ENCODE assay signal across 2 cellular contexts in the genomic region with DNA sequence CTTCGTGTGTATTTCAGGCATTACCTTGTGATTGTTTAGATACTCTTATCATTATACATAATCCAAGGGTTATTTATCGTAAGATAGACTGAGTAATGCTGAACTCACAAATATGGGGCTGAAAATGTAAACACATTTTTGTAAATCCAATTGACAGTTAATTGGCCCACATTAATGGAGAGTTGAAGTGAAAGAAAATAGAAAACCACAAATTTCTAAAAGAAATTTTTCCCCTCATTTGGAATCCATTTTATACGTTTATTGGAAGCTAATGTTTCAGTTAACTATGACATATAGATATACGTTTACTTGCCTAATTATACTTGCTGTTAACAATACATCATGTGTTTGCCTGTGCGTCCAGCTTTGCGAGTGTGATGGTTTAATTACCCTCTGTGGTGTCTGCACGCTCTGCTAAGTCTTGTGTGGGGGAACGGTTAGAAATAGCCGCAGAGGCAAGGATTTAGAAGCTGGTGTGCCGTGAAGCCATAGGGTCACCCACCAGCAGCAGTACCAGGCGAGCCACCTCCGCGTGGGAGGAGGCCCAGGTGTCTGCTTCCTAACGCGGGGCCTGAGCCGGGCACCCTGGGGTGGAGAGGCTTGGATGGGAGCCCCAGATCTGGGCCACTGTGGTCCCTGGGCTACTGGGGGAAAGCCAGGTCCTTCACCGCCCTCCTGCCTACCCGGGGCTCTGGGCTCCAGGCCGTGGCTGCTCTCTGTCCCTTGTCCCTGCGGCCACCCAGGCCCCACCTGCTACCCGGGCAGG.
TF ChIP-seq lines count a peak whose summit lies in the region.

No MANE protein-coding gene starts in this region.

TF ChIP-seq in SK-N-SH, 30 proteins besides CTCF, POLR2A, EP300 and RAD21 (continued from another document):
- TF ChIP-seq, protein P1, sequence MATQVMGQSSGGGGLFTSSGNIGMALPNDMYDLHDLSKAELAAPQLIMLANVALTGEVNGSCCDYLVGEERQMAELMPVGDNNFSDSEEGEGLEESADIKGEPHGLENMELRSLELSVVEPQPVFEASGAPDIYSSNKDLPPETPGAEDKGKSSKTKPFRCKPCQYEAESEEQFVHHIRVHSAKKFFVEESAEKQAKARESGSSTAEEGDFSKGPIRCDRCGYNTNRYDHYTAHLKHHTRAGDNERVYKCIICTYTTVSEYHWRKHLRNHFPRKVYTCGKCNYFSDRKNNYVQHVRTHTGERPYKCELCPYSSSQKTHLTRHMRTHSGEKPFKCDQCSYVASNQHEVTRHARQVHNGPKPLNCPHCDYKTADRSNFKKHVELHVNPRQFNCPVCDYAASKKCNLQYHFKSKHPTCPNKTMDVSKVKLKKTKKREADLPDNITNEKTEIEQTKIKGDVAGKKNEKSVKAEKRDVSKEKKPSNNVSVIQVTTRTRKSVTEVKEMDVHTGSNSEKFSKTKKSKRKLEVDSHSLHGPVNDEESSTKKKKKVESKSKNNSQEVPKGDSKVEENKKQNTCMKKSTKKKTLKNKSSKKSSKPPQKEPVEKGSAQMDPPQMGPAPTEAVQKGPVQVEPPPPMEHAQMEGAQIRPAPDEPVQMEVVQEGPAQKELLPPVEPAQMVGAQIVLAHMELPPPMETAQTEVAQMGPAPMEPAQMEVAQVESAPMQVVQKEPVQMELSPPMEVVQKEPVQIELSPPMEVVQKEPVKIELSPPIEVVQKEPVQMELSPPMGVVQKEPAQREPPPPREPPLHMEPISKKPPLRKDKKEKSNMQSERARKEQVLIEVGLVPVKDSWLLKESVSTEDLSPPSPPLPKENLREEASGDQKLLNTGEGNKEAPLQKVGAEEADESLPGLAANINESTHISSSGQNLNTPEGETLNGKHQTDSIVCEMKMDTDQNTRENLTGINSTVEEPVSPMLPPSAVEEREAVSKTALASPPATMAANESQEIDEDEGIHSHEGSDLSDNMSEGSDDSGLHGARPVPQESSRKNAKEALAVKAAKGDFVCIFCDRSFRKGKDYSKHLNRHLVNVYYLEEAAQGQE (IDR thresholded peaks at IDR 0.05; ENCODE audit: low read depth, low read length), result no peak
- TF ChIP-seq FOSL2 (IDR thresholded peaks at IDR 0.05; ENCODE audit: borderline replicate concordance, low read depth), result no peak
- no peak for TF ChIP-seq IRF3 (IDR thresholded peaks at IDR 0.05; ENCODE audit: low read depth, low read length)
- no peak for TF ChIP-seq TCF12 (IDR thresholded peaks at IDR 0.05)
- no peak for TF ChIP-seq RCOR1 (IDR thresholded peaks at IDR 0.05; ENCODE audit: low read length)
- no peak for TF ChIP-seq YY1 (IDR thresholded peaks at IDR 0.05; ENCODE audit: low read depth)
- TF ChIP-seq JUND (IDR thresholded peaks at IDR 0.05), result no peak
- no peak for TF ChIP-seq NFIC (IDR thresholded peaks at IDR 0.05; ENCODE audit: borderline replicate concordance)
- TF ChIP-seq POLR2AphosphoS5 (IDR thresholded peaks at IDR 0.05; ENCODE audit: low read depth, low read length), result no peak
- TF ChIP-seq CHD2 (IDR thresholded peaks at IDR 0.05; ENCODE audit: low read length, partially characterized antibody), result no peak
- TF ChIP-seq TAF1 (IDR thresholded peaks at IDR 0.05; ENCODE audit: borderline replicate concordance, low read depth, low read length), result no peak

TF ChIP-seq in SK-N-SH treated with all-trans-retinoic acid at 6 μM for 48 hours, 23 proteins besides CTCF, POLR2A, EP300 and RAD21 (continued from another document):
- TF ChIP-seq ZNF8 (CRISPR knock-in tag; IDR thresholded peaks at IDR 0.05), result no peak
- no peak for TF ChIP-seq ARNTL (CRISPR knock-in tag; IDR thresholded peaks at IDR 0.05; ENCODE audit: borderline replicate concordance, low read depth)
- TF ChIP-seq CREB5 (CRISPR knock-in tag; IDR thresholded peaks at IDR 0.05; ENCODE audit: low read depth), result no peak
- no peak for TF ChIP-seq SNAI2 (CRISPR knock-in tag; IDR thresholded peaks at IDR 0.05)
- no peak for TF ChIP-seq ZNF70 (CRISPR knock-in tag; IDR thresholded peaks at IDR 0.05)
- no peak for TF ChIP-seq TSHZ2 (CRISPR knock-in tag; IDR thresholded peaks at IDR 0.05)
- TF ChIP-seq, protein P2, sequence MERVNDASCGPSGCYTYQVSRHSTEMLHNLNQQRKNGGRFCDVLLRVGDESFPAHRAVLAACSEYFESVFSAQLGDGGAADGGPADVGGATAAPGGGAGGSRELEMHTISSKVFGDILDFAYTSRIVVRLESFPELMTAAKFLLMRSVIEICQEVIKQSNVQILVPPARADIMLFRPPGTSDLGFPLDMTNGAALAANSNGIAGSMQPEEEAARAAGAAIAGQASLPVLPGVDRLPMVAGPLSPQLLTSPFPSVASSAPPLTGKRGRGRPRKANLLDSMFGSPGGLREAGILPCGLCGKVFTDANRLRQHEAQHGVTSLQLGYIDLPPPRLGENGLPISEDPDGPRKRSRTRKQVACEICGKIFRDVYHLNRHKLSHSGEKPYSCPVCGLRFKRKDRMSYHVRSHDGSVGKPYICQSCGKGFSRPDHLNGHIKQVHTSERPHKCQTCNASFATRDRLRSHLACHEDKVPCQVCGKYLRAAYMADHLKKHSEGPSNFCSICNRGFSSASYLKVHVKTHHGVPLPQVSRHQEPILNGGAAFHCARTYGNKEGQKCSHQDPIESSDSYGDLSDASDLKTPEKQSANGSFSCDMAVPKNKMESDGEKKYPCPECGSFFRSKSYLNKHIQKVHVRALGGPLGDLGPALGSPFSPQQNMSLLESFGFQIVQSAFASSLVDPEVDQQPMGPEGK (CRISPR knock-in tag; IDR thresholded peaks at IDR 0.05; ENCODE audit: borderline replicate concordance), result no peak
- no peak for TF ChIP-seq TOX (CRISPR knock-in tag; IDR thresholded peaks at IDR 0.05; ENCODE audit: borderline replicate concordance)
- no peak for TF ChIP-seq ISL1 (CRISPR knock-in tag; IDR thresholded peaks at IDR 0.05)
- TF ChIP-seq ZFP3 (CRISPR knock-in tag; IDR thresholded peaks at IDR 0.05), result no peak
- no peak for TF ChIP-seq GLIS3 (CRISPR knock-in tag; IDR thresholded peaks at IDR 0.05)
- TF ChIP-seq RARB (CRISPR knock-in tag; IDR thresholded peaks at IDR 0.05), result no peak
- no peak for TF ChIP-seq PPARA (CRISPR knock-in tag; IDR thresholded peaks at IDR 0.05; ENCODE audit: borderline replicate concordance)
- no peak for TF ChIP-seq ESRRG (CRISPR knock-in tag; IDR thresholded peaks at IDR 0.05)
- no peak for TF ChIP-seq ZFP30 (CRISPR knock-in tag; IDR thresholded peaks at IDR 0.05)
